34 cellular contexts compared by ENCODE assay signal in genomic region chr1:248348475-248348874, GRCh38.
"Had no signal": no experiment of that assay in that cellular context is flagged by ENCODE, and none has a peak within 500 bp of the region (broad histone marks: within the 10 kb centered on the region; RNA-seq: fewer than 3 reads in every experiment).

TSS of gene OR14C36 (plus strand) at chr1:248348775. CDS start at chr1:248348775, 0 bp downstream.

- H3K4me3 ChIP-seq: MG63 had no signal

- H3K9me3 ChIP-seq: MG63 had no signal

- H3K27me3 ChIP-seq: MG63 had no signal

- DNase-seq: Karpas-422, Kasumi-1, MG63, MV-4-11, NCI-H1048, NCI-H1092, NCI-H1092 treated with DMSO at 0.1 percent for 48 hours, NCI-H1105, NCI-H1105 treated with DMSO at 0.1 percent for 48 hours, NCI-H1417, NCI-H1417 treated with DMSO at 0.1 percent for 48 hours, NCI-H1436, NCI-H1436 treated with DMSO at 0.1 percent for 48 hours, NCI-H146, NCI-H1694, NCI-H1694 treated with DMSO at 0.1 percent for 48 hours, NCI-H187, NCI-H187 treated with DMSO at 0.1 percent for 48 hours, NCI-H1930, NCI-H2029, NCI-H2029 treated with DMSO at 0.1 percent for 48 hours, NCI-H2081, NCI-H2081 treated with DMSO at 0.1 percent for 48 hours, NCI-H2107, NCI-H2171, NCI-H2171 treated with DMSO at 0.1 percent for 48 hours, NCI-H2227 treated with DMSO at 0.1 percent for 48 hours, NCI-H226, NCI-H345, NCI-H446, NCI-H446 treated with DMSO at 0.1 percent for 48 hours, NCI-H510A, NCI-H510A treated with DMSO at 0.1 percent for 48 hours, NCI-H524 had no signal

- H3K36me3 ChIP-seq: MG63 had no signal
